25 cellular contexts compared by ENCODE assay signal in the genomic region with DNA sequence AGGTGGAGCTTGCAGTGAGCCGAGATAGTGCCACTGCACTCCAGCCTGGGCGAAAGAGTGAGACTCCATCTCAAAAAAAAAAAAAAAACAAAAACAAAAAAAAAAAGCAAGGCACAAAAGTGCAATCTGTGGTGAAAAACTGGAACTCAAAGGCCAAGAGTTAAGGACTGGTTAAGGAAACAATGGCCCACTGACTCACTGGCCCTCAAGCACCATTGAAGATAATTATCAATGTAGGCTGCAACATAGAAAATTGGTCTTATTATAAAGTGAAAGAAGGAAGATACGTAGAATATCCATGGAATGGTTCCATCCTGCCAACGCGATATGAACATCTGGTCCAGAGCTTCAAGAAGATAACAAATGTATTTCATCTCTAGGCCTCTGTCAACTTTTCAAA.
"Had no signal": no experiment of that assay in that cellular context is flagged by ENCODE, and none has a peak within 500 bp of the region (broad histone marks: within the 10 kb centered on the region; RNA-seq: fewer than 3 reads in every experiment).

No MANE protein-coding gene starts in this region.

- H3K27ac Mint-ChIP-seq: effector memory CD8-positive, alpha-beta T cell; memory B cell; natural killer cell treated with Interleukin-12 subunit alpha and Interleukin-12 subunit beta and Interleukin-15 and Interleukin-18, amount 100 ng/mL, for 72 hours; progenitor cell of endocrine pancreas; stimulated activated effector memory CD8-positive, alpha-beta T cell treated with anti-CD3 and anti-CD28 coated beads, Interleukin-12 subunit alpha, Interleukin-12 subunit beta, amount 100 ng/mL, for 72 hours had no signal

- H3K4me1 ChIP-seq: parathyroid adenoma, right atrium auricular region, thyroid gland, upper lobe of right lung, uterus had no signal

- H3K36me3 Mint-ChIP-seq: memory B cell; natural killer cell treated with Interleukin-12 subunit alpha and Interleukin-12 subunit beta and Interleukin-15 and Interleukin-18, amount 100 ng/mL, for 72 hours; stimulated activated effector memory CD8-positive, alpha-beta T cell treated with anti-CD3 and anti-CD28 coated beads, Interleukin-12 subunit alpha, Interleukin-12 subunit beta, amount 100 ng/mL, for 72 hours had no signal

- H3K9me3 Mint-ChIP-seq: effector memory CD8-positive, alpha-beta T cell; memory B cell; natural killer cell treated with Interleukin-12 subunit alpha and Interleukin-12 subunit beta and Interleukin-15 and Interleukin-18, amount 100 ng/mL, for 72 hours; neural crest cell; stimulated activated effector memory CD8-positive, alpha-beta T cell treated with anti-CD3 and anti-CD28 coated beads, Interleukin-12 subunit alpha, Interleukin-12 subunit beta, amount 100 ng/mL, for 72 hours had no signal

- DNase-seq: cortex of kidney; effector memory CD8-positive, alpha-beta T cell; erythroblast; esophagus squamous epithelium; kidney; stimulated activated CD4-positive, alpha-beta T cell treated with anti-CD3 and anti-CD28 coated beads, Interleukin-12 subunit alpha, Interleukin-12 subunit beta, amount 100 ng/mL, for 4 hours; stimulated activated CD4-positive, alpha-beta T cell treated with anti-CD3 and anti-CD28 coated beads, Interleukin-1b, Interleukin-23, amount 100 ng/mL, for 48 hours; stimulated activated CD4-positive, alpha-beta T cell treated with anti-CD3 and anti-CD28 coated beads, Interleukin-4, amount 100 ng/mL, for 24 hours; stimulated activated naive CD4-positive, alpha-beta T cell treated with Interleukin-2 at 50 U/mL for 16 hours; stomach; thyroid gland; upper lobe of right lung; uterus had no signal

- H3K9me3 ChIP-seq: esophagus squamous epithelium, neutrophil, right atrium auricular region, stomach, thyroid gland, upper lobe of right lung, uterus had no signal

- H3K4me3 Mint-ChIP-seq: effector memory CD8-positive, alpha-beta T cell; memory B cell; natural killer cell treated with Interleukin-12 subunit alpha and Interleukin-12 subunit beta and Interleukin-15 and Interleukin-18, amount 100 ng/mL, for 72 hours; neural crest cell; stimulated activated effector memory CD8-positive, alpha-beta T cell treated with anti-CD3 and anti-CD28 coated beads, Interleukin-12 subunit alpha, Interleukin-12 subunit beta, amount 100 ng/mL, for 72 hours had no signal

- H3K27ac ChIP-seq: esophagus squamous epithelium, hepatocyte, neutrophil, parathyroid adenoma, right atrium auricular region, stomach, thyroid gland, upper lobe of right lung, uterus had no signal

- H3K27me3 Mint-ChIP-seq: progenitor cell of endocrine pancreas had no signal

- H3K4me3 ChIP-seq: esophagus squamous epithelium, hepatocyte, lung, right atrium auricular region, smooth muscle cell, stomach, thyroid gland, upper lobe of right lung, uterus had no signal

- H3K36me3 ChIP-seq: esophagus squamous epithelium, neutrophil, right atrium auricular region, stomach, thyroid gland, upper lobe of right lung, uterus had no signal

- ATAC-seq: effector memory CD8-positive, alpha-beta T cell; left lobe of liver; natural killer cell treated with Interleukin-12 subunit alpha and Interleukin-12 subunit beta and Interleukin-15 and Interleukin-18, amount 100 ng/mL, for 72 hours; stimulated activated effector memory CD8-positive, alpha-beta T cell treated with anti-CD3 and anti-CD28 coated beads, Interleukin-12 subunit alpha, Interleukin-12 subunit beta, amount 100 ng/mL, for 72 hours; upper lobe of right lung had no signal

- H3K27me3 ChIP-seq: hepatocyte, right atrium auricular region, thyroid gland, upper lobe of right lung, uterus had no signal
